ENCODE assay signal across 8 cellular contexts in genomic region chr17:19062718-19063325, GRCh38. TPM values are rescaled to one million over a fixed set of nuclear protein-coding genes. Genes with fewer than 3 reads are reported as not detected.
DNase-seq lines count a peak whose midpoint lies in the region; ATAC-seq and TF ChIP-seq lines count a peak whose summit lies in the region.
"Not testable (repeated sequence)": the region's sequence is repeated elsewhere in the genome, so short reads cannot be mapped to it uniquely, and the experiment has no call there.

No MANE protein-coding gene starts in this region.

- not testable (repeated sequence) for H3K4me3 ChIP-seq in left lung

- H3K4me3 Mint-ChIP-seq in IgD-negative memory B cell; activated naive CD8-positive, alpha-beta T cell treated with anti-CD3 and anti-CD28 coated beads, Interleukin-2, amount 10 ng/mL, durations not matched to agents 7 days and 5 days: not testable (repeated sequence)

- H3K36me3 ChIP-seq in left lung: not testable (repeated sequence)

- not testable (repeated sequence) for H3K27ac ChIP-seq in left lung

- not testable (repeated sequence) for H3K27me3 Mint-ChIP-seq in IgD-negative memory B cell; activated naive CD8-positive, alpha-beta T cell treated with anti-CD3 and anti-CD28 coated beads, Interleukin-2, amount 10 ng/mL, durations not matched to agents 7 days and 5 days

- intact Hi-C loops in left lung (cut with DNase I): not testable (repeated sequence)

- not testable (repeated sequence) for H3K9me3 ChIP-seq in left lung

- H3K36me3 Mint-ChIP-seq in IgD-negative memory B cell; activated naive CD8-positive, alpha-beta T cell treated with anti-CD3 and anti-CD28 coated beads, Interleukin-2, amount 10 ng/mL, durations not matched to agents 7 days and 5 days: not testable (repeated sequence)

- peak; percentile 64 for ATAC-seq in GM18502 (IDR thresholded peaks at IDR 0.05; ENCODE audit: poor library complexity, unreplicated experiment)
- ATAC-seq in GM19395 (IDR thresholded peaks at IDR 0.05; ENCODE audit: unreplicated experiment): peak; percentile 61
- peak; percentile 74 for ATAC-seq in GM21737 (IDR thresholded peaks at IDR 0.05; ENCODE audit: unreplicated experiment)
- peak; percentile 41 for ATAC-seq in HG03060 (IDR thresholded peaks at IDR 0.05; ENCODE audit: low read depth, unreplicated experiment)
- peak; percentile 74 for ATAC-seq in activated naive CD8-positive, alpha-beta T cell treated with anti-CD3 and anti-CD28 coated beads, Interleukin-2, amount 10 ng/mL, durations not matched to agents 7 days and 5 days (ENCODE audit: low read depth)
- ATAC-seq in left lung: peak; percentile 95
- peak; percentile 78 for ATAC-seq in stimulated activated naive CD8-positive, alpha-beta T cell treated with anti-CD3 and anti-CD28 coated beads, Interleukin-15, Interleukin-2, amounts not matched to agents 100 U/mL and 50 U/mL, for 24 hours

- H3K4me1 ChIP-seq in left lung: not testable (repeated sequence)

- H3K4me1 Mint-ChIP-seq in IgD-negative memory B cell; activated naive CD8-positive, alpha-beta T cell treated with anti-CD3 and anti-CD28 coated beads, Interleukin-2, amount 10 ng/mL, durations not matched to agents 7 days and 5 days: not testable (repeated sequence)

- not testable (repeated sequence) for H3K27me3 ChIP-seq in left lung

- not testable (repeated sequence) for DNase-seq in activated naive CD8-positive, alpha-beta T cell treated with anti-CD3 and anti-CD28 coated beads, Interleukin-2, amount 10 ng/mL, durations not matched to agents 7 days and 5 days; left lung; stimulated activated naive CD8-positive, alpha-beta T cell treated with anti-CD3 and anti-CD28 coated beads, Interleukin-15, Interleukin-2, amounts not matched to agents 100 U/mL and 50 U/mL, for 24 hours

- not testable (repeated sequence) for TF ChIP-seq CTCF in left lung (IDR thresholded peaks at IDR 0.05)

- peak overlapping the region in 2 of 3 donors; percentile 95 to 98 for H3K27ac Mint-ChIP-seq in IgD-negative memory B cell
- H3K27ac Mint-ChIP-seq in activated naive CD8-positive, alpha-beta T cell treated with anti-CD3 and anti-CD28 coated beads, Interleukin-2, amount 10 ng/mL, durations not matched to agents 7 days and 5 days: not testable (repeated sequence)

- not testable (repeated sequence) for H3K9me3 Mint-ChIP-seq in IgD-negative memory B cell; activated naive CD8-positive, alpha-beta T cell treated with anti-CD3 and anti-CD28 coated beads, Interleukin-2, amount 10 ng/mL, durations not matched to agents 7 days and 5 days

- POLR2A ChIA-PET in activated naive CD8-positive, alpha-beta T cell treated with anti-CD3 and anti-CD28 coated beads, Interleukin-2, amount 10 ng/mL, durations not matched to agents 7 days and 5 days (lab: Charles Lee): not testable (repeated sequence)

RNA-seq across cellular contexts. Expression of gene GRAP, which starts 16.1 kb away (rescaled TPM):
- 123 TPM for polyA plus RNA-seq in IgD-negative memory B cell
- total RNA-seq in activated naive CD8-positive, alpha-beta T cell treated with anti-CD3 and anti-CD28 coated beads, Interleukin-2, amount 10 ng/mL, durations not matched to agents 7 days and 5 days: 10 to 100 TPM; 27.7 to 30.3 TPM
- total RNA-seq in left lung: 10 to 100 TPM in 1 of 2 donors, 1 to 10 TPM in 1; 5.4 to 10.6 TPM

RNA-seq across cellular contexts. Expression of gene FAM83G, which starts 58.3 kb away (rescaled TPM):
- 6.8 TPM for polyA plus RNA-seq in IgD-negative memory B cell
- 1 to 10 TPM; 7.1 to 8.3 TPM for total RNA-seq in activated naive CD8-positive, alpha-beta T cell treated with anti-CD3 and anti-CD28 coated beads, Interleukin-2, amount 10 ng/mL, durations not matched to agents 7 days and 5 days
- total RNA-seq in left lung: 10 to 100 TPM in 1 of 2 donors, 1 to 10 TPM in 1; 8.8 to 12.1 TPM

Comparison
In these comparisons a context has a peak if more than half of its experiments do, and no peak if none do; other contexts are left out.
1. ATAC-seq: peak in every context shown above with its lines; median percentile 95 in left lung; 78 in stimulated activated naive CD8-positive, alpha-beta T cell treated with anti-CD3 and anti-CD28 coated beads, Interleukin-15, Interleukin-2, amounts not matched to agents 100 U/mL and 50 U/mL, for 24 hours; 74 in GM21737; 74 in activated naive CD8-positive, alpha-beta T cell treated with anti-CD3 and anti-CD28 coated beads, Interleukin-2, amount 10 ng/mL, durations not matched to agents 7 days and 5 days; 64 in GM18502; 61 in GM19395; 41 in HG03060.